11 cellular contexts compared by ENCODE assay signal in genomic region chr4:147717878-147718277, GRCh38. TPM values are rescaled to one million over a fixed set of nuclear protein-coding genes. Genes with fewer than 3 reads are reported as not detected.
DNase-seq lines count a peak whose midpoint lies in the region; ATAC-seq lines count a peak whose summit lies in the region.
"Had no signal": no experiment of that assay in that cellular context is flagged by ENCODE, and none has a peak within 500 bp of the region (broad histone marks: within the 10 kb centered on the region; RNA-seq: fewer than 3 reads in every experiment).

No MANE protein-coding gene starts in this region.

- H3K27ac Mint-ChIP-seq in activated naive CD8-positive, alpha-beta T cell treated with anti-CD3 and anti-CD28 coated beads for 36 hours = no peak overlapping the region

- H3K4me1 Mint-ChIP-seq in activated naive CD8-positive, alpha-beta T cell treated with anti-CD3 and anti-CD28 coated beads for 36 hours = peaks cover 4% of the 10 kb centered on the region

- no peaks in the 10 kb centered on the region for H3K9me3 Mint-ChIP-seq in activated naive CD8-positive, alpha-beta T cell treated with anti-CD3 and anti-CD28 coated beads for 36 hours

- peaks cover 10% of the 10 kb centered on the region for H3K27me3 Mint-ChIP-seq in activated naive CD8-positive, alpha-beta T cell treated with anti-CD3 and anti-CD28 coated beads for 36 hours

- H3K36me3 Mint-ChIP-seq in activated naive CD8-positive, alpha-beta T cell treated with anti-CD3 and anti-CD28 coated beads for 36 hours = no peaks in the 10 kb centered on the region

- ATAC-seq in GM18870 (IDR thresholded peaks at IDR 0.05; ENCODE audit: unreplicated experiment) (peak; percentile 85), GM21526 (IDR thresholded peaks at IDR 0.05; ENCODE audit: low FRiP score, unreplicated experiment) (peak; percentile 88), HG03066 (IDR thresholded peaks at IDR 0.05; ENCODE audit: low read depth, unreplicated experiment) (peak; percentile 93)
- ATAC-seq: left cardiac atrium had no signal

- H3K4me3 Mint-ChIP-seq in activated naive CD8-positive, alpha-beta T cell treated with anti-CD3 and anti-CD28 coated beads for 36 hours = no peak overlapping the region

- DNase-seq in OCI-M1 (lab: John Stamatoyannopoulos, UW) (peak; percentile 91), cerebellum (ENCODE audit: low spot score) (no peak), hepatic stellate cell (ENCODE audit: low spot score) (no peak)
- DNase-seq in activated naive CD8-positive, alpha-beta T cell treated with anti-CD3 and anti-CD28 coated beads for 36 hours = no peak
- DNase-seq in activated CD8-positive, alpha-beta memory T cell treated with anti-CD3 and anti-CD28 coated beads for 24 hours = no peak
- DNase-seq: cerebellar nuclear complex, left cardiac atrium, nucleus accumbens had no signal

RNA-seq across cellular contexts. Expression of gene ARHGAP10, which starts 14.0 kb away (rescaled TPM):
- 1 to 10 TPM; 5.8 to 6.1 TPM for total RNA-seq in activated naive CD8-positive, alpha-beta T cell treated with anti-CD3 and anti-CD28 coated beads for 36 hours
- 9.8 TPM for total RNA-seq in cerebellum

RNA-seq across cellular contexts. Expression of gene PRMT9, which starts 33.9 kb away (rescaled TPM):
- total RNA-seq in activated naive CD8-positive, alpha-beta T cell treated with anti-CD3 and anti-CD28 coated beads for 36 hours = 1 to 10 TPM; 6.8 to 7.1 TPM
- total RNA-seq in cerebellum = 15.2 TPM
